In the genomic region with DNA sequence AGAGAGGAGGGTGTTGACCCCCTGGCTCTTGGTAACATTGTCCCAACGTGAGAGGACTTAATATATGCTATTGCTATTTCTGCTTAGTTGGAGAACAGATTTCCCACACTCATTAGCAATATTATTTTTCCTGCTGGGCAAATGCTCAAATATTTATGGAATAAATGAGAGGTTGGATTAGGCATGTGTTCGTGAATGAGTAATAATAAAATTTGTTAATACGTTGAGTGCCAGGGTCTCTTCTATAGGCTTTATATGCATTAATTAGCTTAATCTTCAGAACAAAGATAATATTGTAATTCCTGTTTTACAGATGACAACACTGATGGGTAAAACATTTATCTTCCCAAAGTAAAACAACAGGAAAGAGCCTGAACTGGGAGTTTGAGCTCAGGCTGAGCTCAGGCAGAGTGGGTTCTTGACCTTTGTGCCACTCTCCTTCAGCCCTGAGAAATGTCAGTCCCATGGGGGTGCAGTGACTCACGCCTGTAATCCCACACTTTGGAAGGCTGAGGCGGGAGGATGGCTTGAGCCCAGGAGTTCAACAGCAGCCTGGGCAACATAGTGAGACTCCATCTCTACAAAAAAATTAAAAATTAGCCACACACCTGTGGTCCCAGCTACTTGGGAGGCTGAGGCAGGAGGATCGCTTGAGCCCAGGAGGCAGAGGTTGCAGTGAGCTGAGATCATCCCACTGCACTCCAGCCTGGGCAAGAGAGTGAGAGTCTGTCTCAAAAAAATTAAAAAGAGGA, we compare ENCODE assay signal across 11 cellular contexts. TPM values are rescaled to one million over a fixed set of nuclear protein-coding genes. Genes with fewer than 3 reads are reported as not detected.
DNase-seq lines count a peak whose midpoint lies in the region; ATAC-seq and TF ChIP-seq lines count a peak whose summit lies in the region.
"Had no signal": no experiment of that assay in that cellular context is flagged by ENCODE, and none has a peak within 500 bp of the region (broad histone marks: within the 10 kb centered on the region; RNA-seq: fewer than 3 reads in every experiment).

No MANE protein-coding gene starts in this region.

- no peaks in the 10 kb centered on the region for H3K36me3 ChIP-seq in iPS-18a (ENCODE audit: control insufficient read depth, low read depth, low read length)
- H3K36me3 ChIP-seq: thyroid gland had no signal

- POLR2A ChIA-PET in activated CD4-positive, alpha-beta T cell treated with anti-CD3 and anti-CD28 coated beads, Interleukin-2, amount 10 ng/mL, durations not matched to agents 7 days and 5 days (lab: Charles Lee): interaction anchor here (0.6 kb wide), 1 partner anchor 210 kb away, joined by 4 read pairs; no protein-coding TSS in a partner anchor
- POLR2A ChIA-PET in WTC11 (lab: Charles Lee): interaction anchor here (0.8 kb wide), 1 partner anchor 44 kb away, joined by 3 read pairs; the partner anchor contains the start of gene ZNF235

- ATAC-seq in WTC11 (no peak), HG02623 (IDR thresholded peaks at IDR 0.05; ENCODE audit: unreplicated experiment) (no peak), GM21515 (IDR thresholded peaks at IDR 0.05; ENCODE audit: unreplicated experiment) (no peak)
- ATAC-seq in stimulated activated effector memory CD8-positive, alpha-beta T cell treated with anti-CD3 and anti-CD28 coated beads, Interleukin-12 subunit alpha, Interleukin-12 subunit beta, amount 100 ng/mL, for 72 hours: no peak

- no peak overlapping the region for H3K4me3 Mint-ChIP-seq in activated CD4-positive, alpha-beta T cell treated with anti-CD3 and anti-CD28 coated beads, Interleukin-2, amount 10 ng/mL, durations not matched to agents 7 days and 5 days
- H3K4me3 Mint-ChIP-seq in WTC11: peak overlapping the region; percentile 92
- peak overlapping the region; percentile 41 for H3K4me3 Mint-ChIP-seq in stimulated activated effector memory CD8-positive, alpha-beta T cell treated with anti-CD3 and anti-CD28 coated beads, Interleukin-12 subunit alpha, Interleukin-12 subunit beta, amount 100 ng/mL, for 72 hours

- CTCF ChIA-PET in activated CD4-positive, alpha-beta T cell treated with anti-CD3 and anti-CD28 coated beads, Interleukin-2, amount 10 ng/mL, durations not matched to agents 7 days and 5 days (lab: Charles Lee): interaction anchor here (1.3 kb wide), 1 partner anchor 14 kb away, joined by 3 read pairs; no protein-coding TSS in a partner anchor
- CTCF ChIA-PET in WTC11 (lab: Charles Lee): no interaction called here

- DNase-seq in activated CD4-positive, alpha-beta T cell treated with anti-CD3 and anti-CD28 coated beads, Interleukin-2, amount 10 ng/mL, durations not matched to agents 7 days and 5 days: no peak
- DNase-seq in activated CD4-positive, alpha-beta T cell treated with anti-CD3 and anti-CD28 coated beads, Interleukin-2, amount 50 U/mL, for 1 hour: no peak
- DNase-seq in WTC11 (ENCODE audit: low spot score) (no peak), NCI-H446 treated with DMSO at 0.1 percent for 48 hours (lab: John Stamatoyannopoulos, UW) (no peak)
- no peak for DNase-seq in stimulated activated effector memory CD8-positive, alpha-beta T cell treated with anti-CD3 and anti-CD28 coated beads, Interleukin-12 subunit alpha, Interleukin-12 subunit beta, amount 100 ng/mL, for 72 hours (ENCODE audit: low spot score in 2 of 2)
- DNase-seq: gastrocnemius medialis; stimulated activated CD4-positive, alpha-beta T cell treated with anti-CD3 and anti-CD28 coated beads, Interleukin-1b, Interleukin-23, amount 100 ng/mL, for 48 hours; thyroid gland had no signal

- H3K4me1 Mint-ChIP-seq in activated CD4-positive, alpha-beta T cell treated with anti-CD3 and anti-CD28 coated beads, Interleukin-2, amount 10 ng/mL, durations not matched to agents 7 days and 5 days: peaks cover 14% of the 10 kb centered on the region
- H3K4me1 Mint-ChIP-seq in WTC11: peaks cover 7% of the 10 kb centered on the region
- peaks cover 10% of the 10 kb centered on the region for H3K4me1 Mint-ChIP-seq in stimulated activated effector memory CD8-positive, alpha-beta T cell treated with anti-CD3 and anti-CD28 coated beads, Interleukin-12 subunit alpha, Interleukin-12 subunit beta, amount 100 ng/mL, for 72 hours

- no peak overlapping the region for H3K27ac ChIP-seq in iPS-18a (ENCODE audit: low read length)
- H3K27ac ChIP-seq: thyroid gland had no signal

- no peak overlapping the region for H3K9ac ChIP-seq in iPS-18a (ENCODE audit: low read length)

- H3K4me1 ChIP-seq in iPS-18a (ENCODE audit: control insufficient read depth, low read depth, low read length): no peaks in the 10 kb centered on the region
- H3K4me1 ChIP-seq: gastrocnemius medialis, thyroid gland had no signal

- TF ChIP-seq CTCF in WTC11 (IDR thresholded peaks at IDR 0.05): no peak

- H3K36me3 Mint-ChIP-seq in activated CD4-positive, alpha-beta T cell treated with anti-CD3 and anti-CD28 coated beads, Interleukin-2, amount 10 ng/mL, durations not matched to agents 7 days and 5 days (ENCODE audit: low read depth): peaks cover 19% of the 10 kb centered on the region
- peaks cover 5% of the 10 kb centered on the region; the same call in 1 of the 2 replicates for H3K36me3 Mint-ChIP-seq in WTC11
- H3K36me3 Mint-ChIP-seq in stimulated activated effector memory CD8-positive, alpha-beta T cell treated with anti-CD3 and anti-CD28 coated beads, Interleukin-12 subunit alpha, Interleukin-12 subunit beta, amount 100 ng/mL, for 72 hours: no peaks in the 10 kb centered on the region

- H3K27ac Mint-ChIP-seq in activated CD4-positive, alpha-beta T cell treated with anti-CD3 and anti-CD28 coated beads, Interleukin-2, amount 10 ng/mL, durations not matched to agents 7 days and 5 days: peak overlapping the region; percentile 47
- H3K27ac Mint-ChIP-seq in WTC11: no peak overlapping the region; the same call in 1 of the 2 replicates
- no peak overlapping the region for H3K27ac Mint-ChIP-seq in stimulated activated effector memory CD8-positive, alpha-beta T cell treated with anti-CD3 and anti-CD28 coated beads, Interleukin-12 subunit alpha, Interleukin-12 subunit beta, amount 100 ng/mL, for 72 hours

- peak overlapping the region; percentile 63 for H3K4me3 ChIP-seq in iPS-18a (ENCODE audit: low read length)
- H3K4me3 ChIP-seq: thyroid gland had no signal

- peaks cover 5% of the 10 kb centered on the region for H3K27me3 ChIP-seq in iPS-18a (ENCODE audit: control insufficient read depth, insufficient read depth, low read length)
- H3K27me3 ChIP-seq: gastrocnemius medialis, thyroid gland had no signal

- no peaks in the 10 kb centered on the region for H3K27me3 Mint-ChIP-seq in activated CD4-positive, alpha-beta T cell treated with anti-CD3 and anti-CD28 coated beads, Interleukin-2, amount 10 ng/mL, durations not matched to agents 7 days and 5 days
- H3K27me3 Mint-ChIP-seq in WTC11 (ENCODE audit: low read depth): no peaks in the 10 kb centered on the region; the same call in 1 of the 2 replicates

- peaks cover 21% of the 10 kb centered on the region for H3K9me3 ChIP-seq in iPS-18a (ENCODE audit: control insufficient read depth, low read depth, low read length)
- H3K9me3 ChIP-seq: thyroid gland had no signal

- peaks cover 49% of the 10 kb centered on the region for H3K9me3 Mint-ChIP-seq in activated CD4-positive, alpha-beta T cell treated with anti-CD3 and anti-CD28 coated beads, Interleukin-2, amount 10 ng/mL, durations not matched to agents 7 days and 5 days
- H3K9me3 Mint-ChIP-seq in WTC11: peaks cover 19% of the 10 kb centered on the region
- peaks cover 41% of the 10 kb centered on the region for H3K9me3 Mint-ChIP-seq in stimulated activated effector memory CD8-positive, alpha-beta T cell treated with anti-CD3 and anti-CD28 coated beads, Interleukin-12 subunit alpha, Interleukin-12 subunit beta, amount 100 ng/mL, for 72 hours

TF ChIP-seq in WTC11, 78 proteins besides CTCF, POLR2A, EP300 and RAD21 (continues in another document):
- TF ChIP-seq SMAD3 (CRISPR knock-in tag; IDR thresholded peaks at IDR 0.05; ENCODE audit: borderline replicate concordance): no peak
- TF ChIP-seq NR2C2 (CRISPR knock-in tag; IDR thresholded peaks at IDR 0.05): no peak
- no peak for TF ChIP-seq SOX15 (CRISPR knock-in tag; IDR thresholded peaks at IDR 0.05)
- no peak for TF ChIP-seq GRHL2 (CRISPR knock-in tag; IDR thresholded peaks at IDR 0.05; ENCODE audit: insufficient replicate concordance, severe bottlenecking)
- TF ChIP-seq, protein P1, sequence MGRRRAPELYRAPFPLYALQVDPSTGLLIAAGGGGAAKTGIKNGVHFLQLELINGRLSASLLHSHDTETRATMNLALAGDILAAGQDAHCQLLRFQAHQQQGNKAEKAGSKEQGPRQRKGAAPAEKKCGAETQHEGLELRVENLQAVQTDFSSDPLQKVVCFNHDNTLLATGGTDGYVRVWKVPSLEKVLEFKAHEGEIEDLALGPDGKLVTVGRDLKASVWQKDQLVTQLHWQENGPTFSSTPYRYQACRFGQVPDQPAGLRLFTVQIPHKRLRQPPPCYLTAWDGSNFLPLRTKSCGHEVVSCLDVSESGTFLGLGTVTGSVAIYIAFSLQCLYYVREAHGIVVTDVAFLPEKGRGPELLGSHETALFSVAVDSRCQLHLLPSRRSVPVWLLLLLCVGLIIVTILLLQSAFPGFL (CRISPR knock-in tag; IDR thresholded peaks at IDR 0.05; ENCODE audit: borderline replicate concordance): no peak
- TF ChIP-seq JAZF1 (CRISPR knock-in tag; IDR thresholded peaks at IDR 0.05): no peak
- no peak for TF ChIP-seq FOXJ3 (CRISPR knock-in tag; IDR thresholded peaks at IDR 0.05; ENCODE audit: borderline replicate concordance)
- TF ChIP-seq, protein P2, sequence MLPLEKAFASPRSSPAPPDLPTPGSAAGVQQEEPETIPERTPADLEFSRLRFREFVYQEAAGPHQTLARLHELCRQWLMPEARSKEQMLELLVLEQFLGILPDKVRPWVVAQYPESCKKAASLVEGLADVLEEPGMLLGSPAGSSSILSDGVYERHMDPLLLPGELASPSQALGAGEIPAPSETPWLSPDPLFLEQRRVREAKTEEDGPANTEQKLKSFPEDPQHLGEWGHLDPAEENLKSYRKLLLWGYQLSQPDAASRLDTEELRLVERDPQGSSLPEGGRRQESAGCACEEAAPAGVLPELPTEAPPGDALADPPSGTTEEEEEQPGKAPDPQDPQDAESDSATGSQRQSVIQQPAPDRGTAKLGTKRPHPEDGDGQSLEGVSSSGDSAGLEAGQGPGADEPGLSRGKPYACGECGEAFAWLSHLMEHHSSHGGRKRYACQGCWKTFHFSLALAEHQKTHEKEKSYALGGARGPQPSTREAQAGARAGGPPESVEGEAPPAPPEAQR (CRISPR knock-in tag; IDR thresholded peaks at IDR 0.05): no peak
- no peak for TF ChIP-seq TEAD1 (CRISPR knock-in tag; IDR thresholded peaks at IDR 0.05)
- TF ChIP-seq NFE2L1 (CRISPR knock-in tag; IDR thresholded peaks at IDR 0.05): no peak

RNA-seq across cellular contexts. Expression of gene ZNF233, which starts 1.2 kb away (rescaled TPM):
- under 1 TPM; 0.69 to 0.85 TPM for total RNA-seq in activated CD4-positive, alpha-beta T cell treated with anti-CD3 and anti-CD28 coated beads, Interleukin-2, amount 10 ng/mL, durations not matched to agents 7 days and 5 days
- 1.3 to 2.4 TPM (median 1.9 TPM) in 3 replicates for total RNA-seq in WTC11 (2021)

RNA-seq across cellular contexts. Expression of gene ZNF235, which starts 44.0 kb away (rescaled TPM):
- total RNA-seq in activated CD4-positive, alpha-beta T cell treated with anti-CD3 and anti-CD28 coated beads, Interleukin-2, amount 10 ng/mL, durations not matched to agents 7 days and 5 days: 1 to 10 TPM; 4.9 to 5.5 TPM
- 3.9 to 5.2 TPM (median 4.5 TPM) in 3 replicates for total RNA-seq in WTC11 (2021)

RNA-seq across cellular contexts. Expression of gene ZNF227, which starts 48.5 kb away (rescaled TPM):
- total RNA-seq in activated CD4-positive, alpha-beta T cell treated with anti-CD3 and anti-CD28 coated beads, Interleukin-2, amount 10 ng/mL, durations not matched to agents 7 days and 5 days: 10 to 100 TPM; 29.8 to 30.7 TPM
- total RNA-seq in WTC11 (2021): 17.8 to 18.7 TPM (median 18.5 TPM) in 3 replicates
